Comparison of ENCODE assay signal across 16 cellular contexts in the genomic region with DNA sequence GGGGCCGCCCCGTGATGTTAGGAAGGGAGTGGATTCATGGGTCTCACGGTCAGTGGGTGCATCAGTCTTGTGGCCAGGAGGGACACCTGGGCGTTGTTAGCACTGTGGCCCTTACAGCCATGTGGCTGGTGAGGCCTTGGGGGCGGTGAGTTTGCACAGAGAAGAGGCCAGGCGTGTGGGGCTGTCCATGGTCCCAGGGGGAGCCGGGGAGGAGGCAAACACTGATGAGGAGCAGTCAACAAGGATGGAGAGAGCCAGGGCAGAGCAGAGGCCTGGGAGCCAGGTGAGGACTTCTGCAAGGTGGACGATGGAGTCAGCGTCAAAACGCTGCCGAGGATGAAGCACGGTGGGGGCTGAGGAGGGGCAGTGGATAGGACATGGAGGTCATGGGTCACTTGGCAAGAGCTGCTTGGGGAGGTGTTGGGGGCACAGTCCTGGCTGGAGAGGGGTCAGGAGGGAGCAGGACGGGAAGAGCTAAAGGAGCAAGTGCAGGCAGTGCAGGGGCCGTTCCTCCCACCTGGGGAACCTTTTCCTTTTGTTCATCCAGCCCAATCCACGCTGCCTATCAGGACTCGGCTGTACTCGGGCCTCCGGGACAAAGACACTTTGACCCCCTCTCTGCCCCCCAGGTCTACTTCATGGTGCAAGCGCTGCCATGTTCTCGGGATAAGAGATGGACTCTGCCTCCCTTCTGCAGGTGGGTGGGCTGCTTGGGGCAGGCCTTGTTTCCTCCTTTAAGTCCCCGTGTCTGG.
DNase-seq lines count a peak whose midpoint lies in the region; ATAC-seq, FAIRE-seq and TF ChIP-seq lines count a peak whose summit lies in the region.
"Had no signal": no experiment of that assay in that cellular context is flagged by ENCODE, and none has a peak within 500 bp of the region (broad histone marks: within the 10 kb centered on the region; RNA-seq: fewer than 3 reads in every experiment).

No MANE protein-coding gene starts in this region.

- no peaks in the 10 kb centered on the region for H3K27me3 ChIP-seq in right atrium auricular region
- H3K27me3 ChIP-seq in left ventricle myocardium inferior (ENCODE audit: low read depth) = peaks cover 71% of the 10 kb centered on the region

- intact Hi-C loops in left ventricle myocardium inferior (cut with micrococcal nuclease) = no loop called here

- H3K27me3 Mint-ChIP-seq in endothelial cell (ENCODE audit: unreplicated experiment) (peaks cover 15% of the 10 kb centered on the region), osteocyte (ENCODE audit: unreplicated experiment) (no peaks in the 10 kb centered on the region)

- no peak overlapping the region for H3K4me3 ChIP-seq in right atrium auricular region
- no peak overlapping the region for H3K4me3 ChIP-seq in left ventricle myocardium inferior

- FAIRE-seq in HTR-8/SVneo (lab: Jason Lieb, UNC) = no peak
- FAIRE-seq: A204.1 had no signal

- H3K4me1 ChIP-seq in right atrium auricular region (no peaks in the 10 kb centered on the region), left ventricle myocardium inferior (no peaks in the 10 kb centered on the region)

- no peaks in the 10 kb centered on the region for H3K9me3 ChIP-seq in right atrium auricular region
- H3K9me3 ChIP-seq in left ventricle myocardium inferior (replicated peaks) = no peaks in the 10 kb centered on the region

- H3K4me1 Mint-ChIP-seq in endothelial cell (ENCODE audit: unreplicated experiment) (no peaks in the 10 kb centered on the region), osteocyte (ENCODE audit: unreplicated experiment) (no peaks in the 10 kb centered on the region)
- H3K4me1 Mint-ChIP-seq: B cell, CD14-positive monocyte had no signal

- ATAC-seq in HG02798 (IDR thresholded peaks at IDR 0.05; ENCODE audit: poor library complexity, unreplicated experiment) = no peak
- ATAC-seq: CD8-positive, alpha-beta T cell had no signal

- TF ChIP-seq CTCF in right atrium auricular region (IDR thresholded peaks at IDR 0.05) (no peak), left ventricle myocardium inferior (IDR thresholded peaks at IDR 0.05; ENCODE audit: borderline replicate concordance) (no peak), endothelial cell (IDR thresholded peaks at IDR 0.05; ENCODE audit: unreplicated experiment) (no peak), osteocyte (IDR thresholded peaks at IDR 0.05) (no peak)

- H3K4me3 Mint-ChIP-seq in endothelial cell (ENCODE audit: unreplicated experiment) = peak overlapping the region; percentile 60
- H3K4me3 Mint-ChIP-seq in osteocyte (ENCODE audit: unreplicated experiment) = no peak overlapping the region
- H3K4me3 Mint-ChIP-seq: B cell; CD14-positive monocyte; CD8-positive, alpha-beta T cell; HFFc6 had no signal

- H3K27ac ChIP-seq in right atrium auricular region (no peak overlapping the region), left ventricle myocardium inferior (replicated peaks) (no peak overlapping the region)

- no peak overlapping the region for H3K27ac Mint-ChIP-seq in endothelial cell (ENCODE audit: unreplicated experiment)
- no peak overlapping the region for H3K27ac Mint-ChIP-seq in osteocyte (ENCODE audit: unreplicated experiment)
- H3K27ac Mint-ChIP-seq: B cell; CD14-positive monocyte; CD8-positive, alpha-beta T cell; HFFc6 had no signal

- DNase-seq in right atrium auricular region (ENCODE audit: low spot score) (peak; percentile 13), left ventricle myocardium inferior (no peak), endothelial cell (ENCODE audit: low spot score) (no peak), osteocyte (ENCODE audit: extremely low spot score, unreplicated experiment) (peak; percentile 80), HTR-8/SVneo (ENCODE audit: insufficient read length, low spot score) (no peak)
- DNase-seq in activated CD4-positive, alpha-beta T cell treated with anti-CD3 and anti-CD28 coated beads for 1 hour = no peak
- DNase-seq: COR-L47, DND-41, GDM1, HCEC 1CT, HFFc6 had no signal

- H3K36me3 ChIP-seq in right atrium auricular region (no peaks in the 10 kb centered on the region), left ventricle myocardium inferior (no peaks in the 10 kb centered on the region)

- H3K36me3 Mint-ChIP-seq in endothelial cell (ENCODE audit: low read depth, unreplicated experiment) (peaks cover 36% of the 10 kb centered on the region), osteocyte (ENCODE audit: unreplicated experiment) (no peaks in the 10 kb centered on the region)
- H3K36me3 Mint-ChIP-seq: CD14-positive monocyte; CD8-positive, alpha-beta T cell had no signal

- H3K9me3 Mint-ChIP-seq in endothelial cell (ENCODE audit: unreplicated experiment) (peaks cover 44% of the 10 kb centered on the region), osteocyte (ENCODE audit: unreplicated experiment) (peaks cover 44% of the 10 kb centered on the region)
- H3K9me3 Mint-ChIP-seq: CD8-positive, alpha-beta T cell had no signal

Comparison
In these comparisons a context has a peak if more than half of its experiments do, and no peak if none do; other contexts are left out.
1. DNase-seq: peak in right atrium auricular region (single experiment) and osteocyte (single experiment); none in left ventricle myocardium inferior (single experiment), endothelial cell (single experiment), activated CD4-positive, alpha-beta T cell treated with anti-CD3 and anti-CD28 coated beads for 1 hour (single experiment) and HTR-8/SVneo (single experiment).